In genomic region chr3:88180398-88180999, GRCh38 we compare ENCODE assay signal across 9 cellular contexts. TPM values are rescaled to one million over a fixed set of nuclear protein-coding genes. Genes with fewer than 3 reads are reported as not detected.
DNase-seq lines count a peak whose midpoint lies in the region; ATAC-seq and TF ChIP-seq lines count a peak whose summit lies in the region.
"Had no signal": no experiment of that assay in that cellular context is flagged by ENCODE, and none has a peak within 500 bp of the region (broad histone marks: within the 10 kb centered on the region; RNA-seq: fewer than 3 reads in every experiment).

No MANE protein-coding gene starts in this region.

- H3K27ac ChIP-seq in liver (ENCODE audit: low read depth in 1 of 2, low read length in 2 of 2): no peak overlapping the region
- H3K27ac ChIP-seq: KMS-11 had no signal

- no peaks in the 10 kb centered on the region for H3K9me3 Mint-ChIP-seq in activated CD4-positive, alpha-beta T cell treated with anti-CD3 and anti-CD28 coated beads, Interleukin-2, amount 10 ng/mL, durations not matched to agents 24 days and 14 days

- peak; percentile 47 to 66 for TF ChIP-seq RAD21 in liver (IDR thresholded peaks at IDR 0.05)

- no peaks in the 10 kb centered on the region for H3K36me3 Mint-ChIP-seq in activated CD4-positive, alpha-beta T cell treated with anti-CD3 and anti-CD28 coated beads, Interleukin-2, amount 10 ng/mL, durations not matched to agents 24 days and 14 days (ENCODE audit: low read depth)

- 64% methylated on average over 4 of the region's 4 CpGs for WGBS in liver

- peak; percentile 15 for DNase-seq in stimulated activated CD4-positive, alpha-beta T cell treated with anti-CD3 and anti-CD28 coated beads, Interleukin-15, amount 100 ng/mL, for 24 hours
- DNase-seq in stimulated activated CD4-positive, alpha-beta T cell treated with anti-CD3 and anti-CD28 coated beads, Interleukin-2, amount 100 ng/mL, for 48 hours: no peak
- DNase-seq in HT1080 (ENCODE audit: low read depth) (peak; percentile 18), GOT3 (lab: John Stamatoyannopoulos, UW) (no peak), NCI-H345 (lab: John Stamatoyannopoulos, UW) (no peak)
- DNase-seq in activated CD4-positive, alpha-beta T cell treated with anti-CD3 and anti-CD28 coated beads, Interleukin-2, amount 10 ng/mL, durations not matched to agents 24 days and 14 days: peak; percentile 80

- H3K4me3 ChIP-seq in liver (ENCODE audit: low read depth in 1 of 3, low read length in 3 of 3): no peak overlapping the region

- peaks cover 15% of the 10 kb centered on the region for H3K27me3 Mint-ChIP-seq in activated CD4-positive, alpha-beta T cell treated with anti-CD3 and anti-CD28 coated beads, Interleukin-2, amount 10 ng/mL, durations not matched to agents 24 days and 14 days

- intact Hi-C loops in activated CD4-positive, alpha-beta T cell treated with anti-CD3 and anti-CD28 coated beads, Interleukin-2, amount 10 ng/mL, durations not matched to agents 24 days and 14 days (cut with micrococcal nuclease): loop anchor here (1.0 kb wide), 2 partner anchors 121 to 409 kb away; partner anchors contain the start of genes CGGBP1 and ZNF654

- H3K4me3 Mint-ChIP-seq in activated CD4-positive, alpha-beta T cell treated with anti-CD3 and anti-CD28 coated beads, Interleukin-2, amount 10 ng/mL, durations not matched to agents 24 days and 14 days: no peak overlapping the region

- H3K4me1 Mint-ChIP-seq in activated CD4-positive, alpha-beta T cell treated with anti-CD3 and anti-CD28 coated beads, Interleukin-2, amount 10 ng/mL, durations not matched to agents 24 days and 14 days: no peaks in the 10 kb centered on the region

- no peaks in the 10 kb centered on the region for H3K4me1 ChIP-seq in liver (ENCODE audit: control insufficient read depth in 4 of 4, insufficient read depth in 4 of 4, low read length in 3 of 4)

- ATAC-seq in GM21528 (IDR thresholded peaks at IDR 0.05; ENCODE audit: low FRiP score, unreplicated experiment): peak; percentile 84

- TF ChIP-seq CTCF in liver (IDR thresholded peaks at IDR 0.05; ENCODE audit: low read depth, low read length, missing input control): peak; percentile 29

- H3K9ac ChIP-seq in liver (ENCODE audit: low read depth in 1 of 2, low read length in 2 of 2): no peak overlapping the region
- H3K9ac ChIP-seq: KMS-11 had no signal

- no peak overlapping the region for H3K27ac Mint-ChIP-seq in activated CD4-positive, alpha-beta T cell treated with anti-CD3 and anti-CD28 coated beads, Interleukin-2, amount 10 ng/mL, durations not matched to agents 24 days and 14 days

- H3K27me3 ChIP-seq in liver (ENCODE audit: control insufficient read depth in 4 of 4, insufficient read depth in 4 of 4, low read length in 3 of 4): no peaks in the 10 kb centered on the region

- no peaks in the 10 kb centered on the region for H3K9me3 ChIP-seq in liver (ENCODE audit: control insufficient read depth in 4 of 4, low read length in 3 of 4)

- no peaks in the 10 kb centered on the region for H3K36me3 ChIP-seq in liver (ENCODE audit: control insufficient read depth in 4 of 4, insufficient read depth in 3 of 4, low read depth in 1 of 4, low read length in 3 of 4)

TF ChIP-seq in liver, 16 proteins besides CTCF, POLR2A, EP300 and RAD21:
- TF ChIP-seq YY1 (IDR thresholded peaks at IDR 0.05) (no peak), JUND (IDR thresholded peaks at IDR 0.05) (no peak), EGR1 (IDR thresholded peaks at IDR 0.05; ENCODE audit: low read depth in 2 of 2) (no peak), HNF4G (IDR thresholded peaks at IDR 0.05) (no peak), HNF4A (conservative IDR thresholded peaks at IDR 0.05) (no peak), MAX (IDR thresholded peaks at IDR 0.05) (no peak), NR2F2 (IDR thresholded peaks at IDR 0.05) (no peak), FOXA1 (IDR thresholded peaks at IDR 0.05) (no peak), GABPA (IDR thresholded peaks at IDR 0.05 in 1 of 2, conservative IDR thresholded peaks at IDR 0.05 in 1 of 2) (no peak), TAF1 (conservative IDR thresholded peaks at IDR 0.05) (no peak), ATF3 (IDR thresholded peaks at IDR 0.05) (no peak), FOXA2 (IDR thresholded peaks at IDR 0.05) (no peak), RXRA (IDR thresholded peaks at IDR 0.05) (no peak), ZBTB33 (IDR thresholded peaks at IDR 0.05) (no peak)

RNA-seq across cellular contexts. Expression of gene C3orf38, which starts 30.7 kb away (rescaled TPM):
- 25.9 and 30.7 TPM in 2 replicates for total RNA-seq in HT1080 (2014; rRNA removed; shearing (Covaris generic))
- polyA plus RNA-seq in HT1080 (2015; cell fraction: cytosol; rRNA removed): 14.3 and 16.3 TPM in 2 replicates
- polyA plus RNA-seq in HT1080 (2015; cell fraction: nucleus; rRNA removed): 14.1 and 15.2 TPM in 2 replicates
- total RNA-seq in activated CD4-positive, alpha-beta T cell treated with anti-CD3 and anti-CD28 coated beads, Interleukin-2, amount 10 ng/mL, durations not matched to agents 24 days and 14 days: 19.9 and 24.1 TPM in 2 replicates
- 10 to 100 TPM; 11.5 to 16.0 TPM for total RNA-seq in liver
- polyA plus RNA-seq in liver: 1 to 10 TPM; 4.6 to 4.7 TPM

Comparison
In these comparisons a context has a peak if more than half of its experiments do, and no peak if none do; other contexts are left out.
1. DNase-seq: peak in stimulated activated CD4-positive, alpha-beta T cell treated with anti-CD3 and anti-CD28 coated beads, Interleukin-15, amount 100 ng/mL, for 24 hours (single experiment), HT1080 (single experiment) and activated CD4-positive, alpha-beta T cell treated with anti-CD3 and anti-CD28 coated beads, Interleukin-2, amount 10 ng/mL, durations not matched to agents 24 days and 14 days (single experiment); none in stimulated activated CD4-positive, alpha-beta T cell treated with anti-CD3 and anti-CD28 coated beads, Interleukin-2, amount 100 ng/mL, for 48 hours (0 of 2), GOT3 (single experiment) and NCI-H345 (single experiment).